In the genomic region with DNA sequence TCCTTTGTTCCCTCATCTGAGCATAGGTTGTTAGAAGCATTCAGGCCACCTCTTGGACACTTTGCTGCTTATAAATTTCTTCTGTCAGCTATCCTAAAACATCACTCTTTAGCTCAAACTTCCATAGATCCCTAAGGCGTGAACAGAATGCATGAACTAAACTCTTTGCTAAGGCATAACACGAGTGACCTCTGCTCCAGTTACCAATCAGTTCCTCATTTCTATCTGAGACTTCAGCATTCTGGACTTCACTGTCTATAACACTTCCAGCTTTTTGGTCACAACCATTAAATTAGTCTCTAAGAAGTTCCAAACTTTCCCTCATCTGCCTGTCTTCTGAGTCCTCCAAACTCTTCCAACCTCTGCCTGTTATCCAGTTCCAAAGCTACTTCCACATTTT, we compare ENCODE assay signal across 27 cellular contexts. TPM values are rescaled to one million over a fixed set of nuclear protein-coding genes. Genes with fewer than 3 reads are reported as not detected.
"Had no signal": no experiment of that assay in that cellular context is flagged by ENCODE, and none has a peak within 500 bp of the region (broad histone marks: within the 10 kb centered on the region; RNA-seq: fewer than 3 reads in every experiment).

No MANE protein-coding gene starts in this region.

- DNase-seq: activated CD4-positive, alpha-beta T cell treated with anti-CD3 and anti-CD28 coated beads for 36 hours; activated CD4-positive, alpha-beta T cell treated with anti-CD3 and anti-CD28 coated beads, Interleukin-2, amount 10 ng/mL, durations not matched to agents 7 days and 5 days; activated CD4-positive, alpha-beta T cell treated with anti-CD3 and anti-CD28 coated beads, Interleukin-2, amount 50 U/mL, for 48 hours; activated CD8-positive, alpha-beta T cell treated with anti-CD3 and anti-CD28 coated beads, Interleukin-2, amount 10 ng/mL, durations not matched to agents 7 days and 5 days; activated gamma-delta T cell; activated naive CD4-positive, alpha-beta T cell treated with Interleukin-2 at 50 U/mL for 16 hours; activated naive CD8-positive, alpha-beta T cell treated with anti-CD3 and anti-CD28 coated beads, Interleukin-2, amount 10 ng/mL, durations not matched to agents 7 days and 5 days; activated T-cell treated with anti-CD3 and anti-CD28 coated beads, Interleukin-2, amount 50 U/mL, for 24 hours; amygdala; NCI-H1092 treated with DMSO at 0.1 percent for 48 hours; NCI-H1417 treated with DMSO at 0.1 percent for 48 hours; NCI-H187 treated with DMSO at 0.1 percent for 48 hours; NCI-H2081; NCI-H345; NCI-H524 treated with DMSO at 0.1 percent for 48 hours; SIG-M5; T1000 had no signal

- H3K27ac Mint-ChIP-seq: activated CD4-positive, alpha-beta T cell treated with anti-CD3 and anti-CD28 coated beads for 36 hours; activated CD4-positive, alpha-beta T cell treated with anti-CD3 and anti-CD28 coated beads, Interleukin-2, amount 10 ng/mL, durations not matched to agents 7 days and 5 days; activated CD8-positive, alpha-beta T cell treated with anti-CD3 and anti-CD28 coated beads, Interleukin-2, amount 10 ng/mL, durations not matched to agents 7 days and 5 days; activated naive CD4-positive, alpha-beta T cell treated with anti-CD3 and anti-CD28 coated beads, Interleukin-2, amount 50 U/mL, for 24 hours; activated naive CD8-positive, alpha-beta T cell treated with anti-CD3 and anti-CD28 coated beads, Interleukin-2, amount 10 ng/mL, durations not matched to agents 7 days and 5 days; activated T-cell treated with anti-CD3 and anti-CD28 coated beads, Interleukin-2, amount 50 U/mL, for 24 hours; activated T-helper 2 cell treated with anti-CD3 and anti-CD28 coated beads, Interferon-gamma antibody, Interleukin-2, Interleukin-4, amounts not matched to agents 10 μg/mL and 5 μg/mL and 100 μg/mL, durations not matched to agents 14 hours and 24 hours and 36 hours; WTC11 had no signal

- FAIRE-seq: RCC 7860, TTC549 had no signal

- H3K4me3 Mint-ChIP-seq: activated CD4-positive, alpha-beta T cell treated with anti-CD3 and anti-CD28 coated beads for 36 hours; activated CD4-positive, alpha-beta T cell treated with anti-CD3 and anti-CD28 coated beads, Interleukin-2, amount 10 ng/mL, durations not matched to agents 7 days and 5 days; activated CD8-positive, alpha-beta T cell treated with anti-CD3 and anti-CD28 coated beads, Interleukin-2, amount 10 ng/mL, durations not matched to agents 7 days and 5 days; activated naive CD4-positive, alpha-beta T cell treated with anti-CD3 and anti-CD28 coated beads, Interleukin-2, amount 50 U/mL, for 24 hours; activated naive CD8-positive, alpha-beta T cell treated with anti-CD3 and anti-CD28 coated beads, Interleukin-2, amount 10 ng/mL, durations not matched to agents 7 days and 5 days; activated T-cell treated with anti-CD3 and anti-CD28 coated beads, Interleukin-2, amount 50 U/mL, for 24 hours; central memory CD8-positive, alpha-beta T cell; WTC11 had no signal

- ATAC-seq: activated CD4-positive, alpha-beta T cell treated with anti-CD3 and anti-CD28 coated beads for 36 hours; activated CD4-positive, CD25-positive, alpha-beta regulatory T cell treated with anti-CD3 and anti-CD28 coated beads, Interleukin-2, amount 50 U/mL, for 24 hours; activated CD8-positive, alpha-beta T cell treated with anti-CD3 and anti-CD28 coated beads, Interleukin-2, amount 10 ng/mL, durations not matched to agents 7 days and 5 days; Right ventricle myocardium inferior; SK-N-SH treated with all-trans-retinoic acid at 6 μM for 48 hours; WTC11 had no signal

- H3K9me3 Mint-ChIP-seq: activated naive CD4-positive, alpha-beta T cell treated with anti-CD3 and anti-CD28 coated beads, Interleukin-2, amount 50 U/mL, for 24 hours had no signal

- H3K36me3 Mint-ChIP-seq: activated naive CD4-positive, alpha-beta T cell treated with anti-CD3 and anti-CD28 coated beads, Interleukin-2, amount 50 U/mL, for 24 hours had no signal

- H3K4me1 Mint-ChIP-seq: WTC11 had no signal

RNA-seq across cellular contexts. Expression of a gene that starts 8.3 kb away (rescaled TPM):
- polyA plus RNA-seq: cardiac muscle cell had no signal
